In genomic region chr1:215539803-215540575, GRCh38 we compare ENCODE assay signal across 16 cellular contexts. TPM values are rescaled to one million over a fixed set of nuclear protein-coding genes. Genes with fewer than 3 reads are reported as not detected.
DNase-seq lines count a peak whose midpoint lies in the region; ATAC-seq, FAIRE-seq and TF ChIP-seq lines count a peak whose summit lies in the region.
"Had no signal": no experiment of that assay in that cellular context is flagged by ENCODE, and none has a peak within 500 bp of the region (broad histone marks: within the 10 kb centered on the region; RNA-seq: fewer than 3 reads in every experiment).

No MANE protein-coding gene starts in this region.

- no peak overlapping the region for H3K4me2 ChIP-seq in astrocyte (ENCODE audit: low read length)
- H3K4me2 ChIP-seq: GM23338 had no signal

- H3K4me1 ChIP-seq in astrocyte (ENCODE audit: insufficient read depth, low read length) = no peaks in the 10 kb centered on the region
- H3K4me1 ChIP-seq in lower lobe of right lung = no peaks in the 10 kb centered on the region
- H3K4me1 ChIP-seq: foreskin keratinocyte had no signal

- H3K9me3 Mint-ChIP-seq in astrocyte (ENCODE audit: unreplicated experiment) (peaks cover 5% of the 10 kb centered on the region), immature natural killer cell (peaks cover 0 to 24% (median 7%) of the 10 kb centered on the region in 6 donors)
- H3K9me3 Mint-ChIP-seq: activated CD4-positive, alpha-beta T cell treated with anti-CD3 and anti-CD28 coated beads, Interleukin-2, amount 10 ng/mL, durations not matched to agents 24 days and 14 days had no signal

- H3K9me3 ChIP-seq in astrocyte (ENCODE audit: insufficient read depth, low read depth, low read length) (peaks cover 3% of the 10 kb centered on the region), lower lobe of right lung (peaks cover 6% of the 10 kb centered on the region)

- H3K36me3 Mint-ChIP-seq in astrocyte (ENCODE audit: low read depth, unreplicated experiment) = no peaks in the 10 kb centered on the region
- no peaks in the 10 kb centered on the region for H3K36me3 Mint-ChIP-seq in immature natural killer cell

- H4K20me1 ChIP-seq in astrocyte (ENCODE audit: insufficient read depth, low read length) = no peaks in the 10 kb centered on the region

- H3K36me3 ChIP-seq in astrocyte (ENCODE audit: insufficient read depth, low read length) = no peaks in the 10 kb centered on the region
- H3K36me3 ChIP-seq in lower lobe of right lung = no peaks in the 10 kb centered on the region

- DNase-seq in DMS79 (lab: John Stamatoyannopoulos, UW) (peak; percentile 32), NCI-H2029 treated with DMSO at 0.1 percent for 48 hours (lab: John Stamatoyannopoulos, UW) (peak; percentile 11), astrocyte (ENCODE audit: low read depth) (peak; percentile 10), myocyte (ENCODE audit: low read depth) (peak; percentile 72), lower lobe of right lung (no peak), NCI-H2227 treated with DMSO at 0.1 percent for 48 hours (lab: John Stamatoyannopoulos, UW) (no peak), immature natural killer cell (no peak)
- DNase-seq: activated CD4-positive, alpha-beta T cell treated with anti-CD3 and anti-CD28 coated beads, Interleukin-2, amount 10 ng/mL, durations not matched to agents 24 days and 14 days; activated naive CD4-positive, alpha-beta T cell; C1 segment of cervical spinal cord; foreskin keratinocyte; NK-92 treated with Interleukin-12 subunit alpha and Interleukin-12 subunit beta, amount 100 ng/mL, for 24 hours; stimulated activated CD4-positive, alpha-beta T cell treated with anti-CD3 and anti-CD28 coated beads, Interleukin-15, amount 100 ng/mL, for 24 hours had no signal

- H3K27me3 Mint-ChIP-seq in astrocyte (ENCODE audit: low read depth, unreplicated experiment) (no peaks in the 10 kb centered on the region), immature natural killer cell (ENCODE audit: low read depth in 3 of 3) (peaks cover 0 to 2% (median 1%) of the 10 kb centered on the region in 3 donors)
- H3K27me3 Mint-ChIP-seq: activated CD4-positive, alpha-beta T cell treated with anti-CD3 and anti-CD28 coated beads, Interleukin-2, amount 10 ng/mL, durations not matched to agents 24 days and 14 days had no signal

- H3K79me2 ChIP-seq in astrocyte (ENCODE audit: insufficient read depth, low read length) = no peaks in the 10 kb centered on the region

- no peak overlapping the region for H3K27ac ChIP-seq in astrocyte (ENCODE audit: low read depth, low read length)
- no peak overlapping the region for H3K27ac ChIP-seq in lower lobe of right lung
- H3K27ac ChIP-seq: foreskin keratinocyte had no signal

- no peak overlapping the region for H3K4me3 ChIP-seq in astrocyte (ENCODE audit: insufficient read depth, low read depth, low read length)
- no peak overlapping the region for H3K4me3 ChIP-seq in lower lobe of right lung
- H3K4me3 ChIP-seq: GM23338 had no signal

- H3K4me3 Mint-ChIP-seq in astrocyte (ENCODE audit: unreplicated experiment) (no peak overlapping the region), immature natural killer cell (no peak overlapping the region)
- H3K4me3 Mint-ChIP-seq: activated CD4-positive, alpha-beta T cell treated with anti-CD3 and anti-CD28 coated beads, Interleukin-2, amount 10 ng/mL, durations not matched to agents 24 days and 14 days; GM23338; neural crest cell had no signal

- H3K27ac Mint-ChIP-seq in astrocyte (ENCODE audit: unreplicated experiment) = no peak overlapping the region
- H3K27ac Mint-ChIP-seq in immature natural killer cell = no peak overlapping the region
- H3K27ac Mint-ChIP-seq: activated CD4-positive, alpha-beta T cell treated with anti-CD3 and anti-CD28 coated beads, Interleukin-2, amount 10 ng/mL, durations not matched to agents 24 days and 14 days; GM23338 had no signal

- ATAC-seq in HG03039 (IDR thresholded peaks at IDR 0.05; ENCODE audit: unreplicated experiment) (no peak), lower lobe of right lung (no peak)
- ATAC-seq: foreskin keratinocyte, GM23338 had no signal

- FAIRE-seq in astrocyte (lab: Jason Lieb, UNC) = no peak

- TF ChIP-seq CTCF in astrocyte (IDR thresholded peaks at IDR 0.05; ENCODE audit: insufficient read depth, low read depth, low read length) (no peak), lower lobe of right lung (IDR thresholded peaks at IDR 0.05) (no peak)

- H3K4me1 Mint-ChIP-seq in astrocyte (ENCODE audit: low read depth, unreplicated experiment) = no peaks in the 10 kb centered on the region
- peaks cover 7 to 11% of the 10 kb centered on the region in 2 donors for H3K4me1 Mint-ChIP-seq in immature natural killer cell
- H3K4me1 Mint-ChIP-seq: GM23338, neural crest cell had no signal

- no peak overlapping the region for H3K9ac ChIP-seq in astrocyte (ENCODE audit: low read length)

- H3K27me3 ChIP-seq in astrocyte (ENCODE audit: insufficient read depth, low read length) (no peaks in the 10 kb centered on the region), lower lobe of right lung (ENCODE audit: low read depth) (no peaks in the 10 kb centered on the region)

- intact Hi-C loops in lower lobe of right lung (cut with DNase I) = no loop called here

- H2AFZ ChIP-seq in astrocyte (ENCODE audit: low read depth, low read length) = no peak overlapping the region
- H2AFZ ChIP-seq: GM23338 had no signal

RNA-seq across cellular contexts. Expression of gene KCTD3, which starts 27.1 kb away (rescaled TPM):
- total RNA-seq in astrocyte (24.2 and 25.2 TPM in 2 replicates), myocyte (32.1 and 35.2 TPM in 2 replicates), lower lobe of right lung (25.3 TPM)
- 18.1 TPM for polyA plus RNA-seq in myocyte (2012)
- polyA plus RNA-seq in immature natural killer cell = 1 to 10 TPM; 1.1 to 1.9 (median 1.6) TPM

Comparison
In these comparisons a context has a peak if more than half of its experiments do, and no peak if none do; other contexts are left out.
1. DNase-seq: peak in DMS79 (single experiment), NCI-H2029 treated with DMSO at 0.1 percent for 48 hours (single experiment), astrocyte (single experiment) and myocyte (single experiment); none in lower lobe of right lung (single experiment), NCI-H2227 treated with DMSO at 0.1 percent for 48 hours (single experiment) and immature natural killer cell (0 of 3).